28 cellular contexts compared by ENCODE assay signal in genomic region chr3:84600703-84601225, GRCh38.
DNase-seq lines count a peak whose midpoint lies in the region; ATAC-seq and TF ChIP-seq lines count a peak whose summit lies in the region.
"Had no signal": no experiment of that assay in that cellular context is flagged by ENCODE, and none has a peak within 500 bp of the region (broad histone marks: within the 10 kb centered on the region; RNA-seq: fewer than 3 reads in every experiment).

No MANE protein-coding gene starts in this region.

- peak; percentile 24; the same call in 1 of the 3 replicates for ATAC-seq in GM23338
- ATAC-seq in GM19463 (IDR thresholded peaks at IDR 0.05; ENCODE audit: unreplicated experiment): no peak
- ATAC-seq: activated CD8-positive, alpha-beta T cell treated with anti-CD3 and anti-CD28 coated beads, Interleukin-2, amount 10 ng/mL, durations not matched to agents 7 days and 5 days; CD8-positive, alpha-beta T cell; foreskin keratinocyte; heart right ventricle; naive thymus-derived CD4-positive, alpha-beta T cell had no signal

- H2AFZ ChIP-seq in GM23338 (no peak overlapping the region), PC-9 (no peak overlapping the region)

- H3K4me1 Mint-ChIP-seq in GM23338: peaks cover 16% of the 10 kb centered on the region; the same call in 2 of the 3 replicates
- H3K4me1 Mint-ChIP-seq: naive thymus-derived CD4-positive, alpha-beta T cell had no signal

- CTCF ChIA-PET in PC-9 (lab: Charles Lee): no interaction called here

- H3F3A ChIP-seq in GM23338 (replicated peaks; ENCODE audit: low read depth) (no peaks in the 10 kb centered on the region), PC-9 (ENCODE audit: insufficient read depth, low read depth) (no peaks in the 10 kb centered on the region)

- DNase-seq in GM23338 (ENCODE audit: low spot score): peak; percentile 1
- peak; percentile 54 for DNase-seq in HT1080 (ENCODE audit: low read depth)
- DNase-seq in PC-9: peak in 1 of 2 experiments; percentile 1
- DNase-seq in myocyte (ENCODE audit: low read depth): peak; percentile 34
- no peak for DNase-seq in uterus
- DNase-seq in KG1 (lab: John Stamatoyannopoulos, UW): no peak
- DNase-seq: activated CD4-positive, alpha-beta T cell treated with anti-CD3 and anti-CD28 coated beads for 4 hours; activated CD8-positive, alpha-beta T cell treated with anti-CD3 and anti-CD28 coated beads, Interleukin-2, amount 10 ng/mL, durations not matched to agents 7 days and 5 days; activated naive CD4-positive, alpha-beta T cell treated with anti-CD3 and anti-CD28 coated beads for 36 hours; BE2C; CD8-positive, alpha-beta T cell; central memory CD4-positive, alpha-beta T cell; dermis blood vessel endothelial cell; DND-41; esophagus squamous epithelium; foreskin keratinocyte; GF-D8; GOT3; heart right ventricle; kidney; naive thymus-derived CD4-positive, alpha-beta T cell; NK-92 treated with Interleukin-12 subunit alpha and Interleukin-12 subunit beta, amount 100 ng/mL, for 24 hours; Peyer's patch; stimulated activated CD4-positive, alpha-beta T cell treated with anti-CD3 and anti-CD28 coated beads, Interleukin-15, amount 100 ng/mL, for 24 hours; stimulated activated CD4-positive, alpha-beta T cell treated with anti-CD3 and anti-CD28 coated beads, Interleukin-4, amount 100 ng/mL, for 4 hours had no signal

- TF ChIP-seq CTCF in GM23338 (conservative IDR thresholded peaks at IDR 0.05; ENCODE audit: low read depth in 2 of 2): no peak
- TF ChIP-seq CTCF in PC-9 (conservative IDR thresholded peaks at IDR 0.05): no peak
- no peak for TF ChIP-seq CTCF in uterus (IDR thresholded peaks at IDR 0.05)

- H3K27ac ChIP-seq in GM23338 (ENCODE audit: low read depth) (no peak overlapping the region), PC-9 (no peak overlapping the region), uterus (no peak overlapping the region)
- H3K27ac ChIP-seq: esophagus squamous epithelium, foreskin keratinocyte, heart right ventricle, Peyer's patch, tibial nerve had no signal

- H3K27me3 Mint-ChIP-seq in GM23338 (ENCODE audit: insufficient read depth, low read depth, poor library complexity): peaks cover 2% of the 10 kb centered on the region
- H3K27me3 Mint-ChIP-seq: naive thymus-derived CD4-positive, alpha-beta T cell had no signal

- H3K4me3 ChIP-seq in GM23338: no peak overlapping the region
- no peak overlapping the region for H3K4me3 ChIP-seq in PC-9
- no peak overlapping the region for H3K4me3 ChIP-seq in uterus
- H3K4me3 ChIP-seq: esophagus squamous epithelium, heart right ventricle, Peyer's patch, tibial nerve had no signal

- no peaks in the 10 kb centered on the region for H3K4me1 ChIP-seq in GM23338 (ENCODE audit: insufficient read depth)
- no peaks in the 10 kb centered on the region for H3K4me1 ChIP-seq in PC-9 (replicated peaks; ENCODE audit: insufficient read depth)
- H3K4me1 ChIP-seq in uterus: no peaks in the 10 kb centered on the region
- H3K4me1 ChIP-seq: BE2C, esophagus squamous epithelium, foreskin keratinocyte, heart right ventricle, Peyer's patch, tibial nerve had no signal

- H3K9me3 ChIP-seq in PC-9 (ENCODE audit: insufficient read depth, low read depth): no peaks in the 10 kb centered on the region
- H3K9me3 ChIP-seq in uterus: peaks cover 0 to 3% of the 10 kb centered on the region in 2 donors
- H3K9me3 ChIP-seq: BE2C, esophagus squamous epithelium, Peyer's patch, tibial nerve had no signal

- no peaks in the 10 kb centered on the region for H4K20me1 ChIP-seq in GM23338 (replicated peaks; ENCODE audit: insufficient read depth)
- H4K20me1 ChIP-seq in PC-9 (ENCODE audit: insufficient read depth): no peaks in the 10 kb centered on the region

- BruUV-seq in PC-9 (replicated peaks; lab: Mats Ljungman, UMichigan): no TSS peak

- H3K36me3 Mint-ChIP-seq in GM23338 (ENCODE audit: low read depth): no peaks in the 10 kb centered on the region
- H3K36me3 Mint-ChIP-seq: CD8-positive, alpha-beta T cell; naive thymus-derived CD4-positive, alpha-beta T cell had no signal

- POLR2A ChIA-PET in PC-9 (lab: Charles Lee; ENCODE audit: unreplicated experiment): no interaction called here

- H3K36me3 ChIP-seq in GM23338 (ENCODE audit: insufficient read depth) (no peaks in the 10 kb centered on the region), PC-9 (ENCODE audit: low read depth) (no peaks in the 10 kb centered on the region), uterus (no peaks in the 10 kb centered on the region)
- H3K36me3 ChIP-seq: BE2C, esophagus squamous epithelium, heart right ventricle, Peyer's patch, tibial nerve had no signal

- H3K9me2 ChIP-seq in GM23338 (ENCODE audit: insufficient read depth) (no peaks in the 10 kb centered on the region), PC-9 (ENCODE audit: insufficient read depth) (no peaks in the 10 kb centered on the region; the same call in 1 of the 2 replicates)

- no peaks in the 10 kb centered on the region for H3K9me3 Mint-ChIP-seq in GM23338

- H3K79me2 ChIP-seq in GM23338 (replicated peaks; ENCODE audit: insufficient read depth) (no peaks in the 10 kb centered on the region), PC-9 (ENCODE audit: low read depth) (no peaks in the 10 kb centered on the region)

- intact Hi-C loops in PC-9 (cut with micrococcal nuclease; ENCODE audit: unreplicated experiment) (no loop called here), uterus (cut with DNase I; ENCODE audit: low total_unique reads) (no loop called here)

- no peak overlapping the region; the same call in 1 of the 2 replicates for H3K27ac Mint-ChIP-seq in GM23338
- H3K27ac Mint-ChIP-seq: activated CD8-positive, alpha-beta T cell treated with anti-CD3 and anti-CD28 coated beads, Interleukin-2, amount 10 ng/mL, durations not matched to agents 7 days and 5 days; activated naive CD4-positive, alpha-beta T cell treated with anti-CD3 and anti-CD28 coated beads for 36 hours; CD8-positive, alpha-beta T cell; naive thymus-derived CD4-positive, alpha-beta T cell; T-helper 2 cell treated with Interferon-gamma antibody and Interleukin-4, amounts not matched to agents 5 μg/mL and 100 μg/mL, for 36 hours had no signal

- no peak for TF ChIP-seq POLR2A in uterus (IDR thresholded peaks at IDR 0.05)

- no peak overlapping the region for H3K4me2 ChIP-seq in GM23338
- 0 out of 2 replicates have a peak overlapping the region, but pooled peaks have one; percentile 13 for H3K4me2 ChIP-seq in PC-9

- H3K4me3 Mint-ChIP-seq in GM23338: no peak overlapping the region
- H3K4me3 Mint-ChIP-seq: activated CD8-positive, alpha-beta T cell treated with anti-CD3 and anti-CD28 coated beads, Interleukin-2, amount 10 ng/mL, durations not matched to agents 7 days and 5 days; activated naive CD4-positive, alpha-beta T cell treated with anti-CD3 and anti-CD28 coated beads for 36 hours; CD8-positive, alpha-beta T cell; naive thymus-derived CD4-positive, alpha-beta T cell; T-helper 2 cell treated with Interferon-gamma antibody and Interleukin-4, amounts not matched to agents 5 μg/mL and 100 μg/mL, for 36 hours had no signal

- H3K27me3 ChIP-seq in GM23338 (ENCODE audit: insufficient read depth): no peaks in the 10 kb centered on the region
- H3K27me3 ChIP-seq in PC-9 (ENCODE audit: insufficient read depth, low read depth): no peaks in the 10 kb centered on the region
- no peaks in the 10 kb centered on the region for H3K27me3 ChIP-seq in uterus
- H3K27me3 ChIP-seq: BE2C, esophagus squamous epithelium, foreskin keratinocyte, heart right ventricle, Peyer's patch, tibial nerve had no signal

TF ChIP-seq in GM23338, 12 proteins besides CTCF, POLR2A, EP300 and RAD21 (continues in another document):
- TF ChIP-seq EZH2phosphoT487 (IDR thresholded peaks at IDR 0.05; ENCODE audit: unreplicated experiment) (no peak), REST (IDR thresholded peaks at IDR 0.05; ENCODE audit: unreplicated experiment) (no peak), CREB1 (CRISPR knock-in tag; IDR thresholded peaks at IDR 0.05; ENCODE audit: low read depth) (no peak), EZH2 (IDR thresholded peaks at IDR 0.05; ENCODE audit: low read depth, unreplicated experiment) (no peak), ZNF114 (CRISPR knock-in tag; IDR thresholded peaks at IDR 0.05) (no peak), STAT1 (IDR thresholded peaks at IDR 0.05; ENCODE audit: unreplicated experiment) (no peak)

Comparison
In these comparisons a context has a peak if more than half of its experiments do, and no peak if none do; other contexts are left out.
1. DNase-seq: peak in GM23338 (single experiment), HT1080 (single experiment) and myocyte (single experiment); none in uterus (0 of 2) and KG1 (single experiment).